12 cellular contexts compared by ENCODE assay signal in genomic region chr10:71933651-71934050, GRCh38. TPM values are rescaled to one million over a fixed set of nuclear protein-coding genes. Genes with fewer than 3 reads are reported as not detected.
A peak's percentile ranks its signal among the peaks of the same experiment; 100 is the strongest.
DNase-seq lines count a peak whose midpoint lies in the region; ATAC-seq and TF ChIP-seq lines count a peak whose summit lies in the region.
"Had no signal": no experiment of that assay in that cellular context is flagged by ENCODE, and none has a peak within 500 bp of the region (broad histone marks: within the 10 kb centered on the region; RNA-seq: fewer than 3 reads in every experiment).

No MANE protein-coding gene starts in this region.

- TF ChIP-seq EP300 in SK-N-SH (IDR thresholded peaks at IDR 0.05; ENCODE audit: borderline replicate concordance in 1 of 2, low read depth in 1 of 2, low read length in 1 of 2): no peak

- no peaks in the 10 kb centered on the region for H3K79me2 ChIP-seq in SK-N-SH (ENCODE audit: insufficient read depth)

- no peak overlapping the region for H2AFZ ChIP-seq in SK-N-SH (ENCODE audit: low read depth)

- no peaks in the 10 kb centered on the region for H3K27me3 ChIP-seq in SK-N-SH (ENCODE audit: insufficient read depth)

- CTCF ChIA-PET in SK-N-SH (lab: Yijun Ruan, JAX): interaction anchor here (0.6 to 1.4 kb wide), 2 partner anchors 37 to 111 kb away, joined by 3 to 9 read pairs; no protein-coding TSS in a partner anchor

- TF ChIP-seq RAD21 in SK-N-SH (IDR thresholded peaks at IDR 0.05; ENCODE audit: low read length): no peak

- no peak overlapping the region for H3K9ac ChIP-seq in SK-N-SH

- DNase-seq in activated CD4-positive, CD25-positive, alpha-beta regulatory T cell (lab: John Stamatoyannopoulos, UW): no peak
- peak; percentile 59 to 72 for DNase-seq in activated T-cell treated with anti-CD3 and anti-CD28 coated beads, Interleukin-2, amount 50 U/mL, for 48 hours
- DNase-seq in stimulated activated CD4-positive, alpha-beta T cell treated with anti-CD3 and anti-CD28 coated beads, Interleukin-1b, Interleukin-23, amount 100 ng/mL, for 24 hours (ENCODE audit: low read depth in 4 of 4, low spot score in 1 of 4): peak; percentile 21 to 51 (median 35)
- peak; percentile 65 for DNase-seq in stimulated activated naive CD4-positive, alpha-beta T cell treated with Interleukin-2 at 50 U/mL for 16 hours (lab: John Stamatoyannopoulos, UW)
- DNase-seq in OCI-M1 (lab: John Stamatoyannopoulos, UW) (no peak), SK-N-SH (no peak)
- DNase-seq: Calu3, left ventricle myocardium inferior, NCI-H526, WERI-Rb-1 had no signal

- 64% methylated on average over 1 of the region's 1 CpG for WGBS in SK-N-SH (ENCODE audit: low lambda C conversion rate)

- no peaks in the 10 kb centered on the region for H3K9me3 ChIP-seq in SK-N-SH

- ATAC-seq in activated CD4-positive, CD25-positive, alpha-beta regulatory T cell treated with anti-CD3 and anti-CD28 coated beads, Interleukin-2, amount 50 U/mL, for 24 hours: peak; percentile 93
- no peak for ATAC-seq in HG03045 (IDR thresholded peaks at IDR 0.05; ENCODE audit: unreplicated experiment)

- no peaks in the 10 kb centered on the region for H3K4me1 ChIP-seq in SK-N-SH (ENCODE audit: control insufficient read depth in 1 of 2, insufficient read depth in 2 of 2, low read depth in 1 of 2, low read length in 1 of 2)
- H3K4me1 ChIP-seq: left ventricle myocardium inferior had no signal

- no peaks in the 10 kb centered on the region for H3K36me3 ChIP-seq in SK-N-SH (replicated peaks in 1 of 2; ENCODE audit: control insufficient read depth in 1 of 2, insufficient read depth in 2 of 2, low read length in 1 of 2)
- H3K36me3 ChIP-seq: left ventricle myocardium inferior, WERI-Rb-1 had no signal

- H3K9me2 ChIP-seq in SK-N-SH: no peaks in the 10 kb centered on the region

- H4K20me1 ChIP-seq in SK-N-SH (ENCODE audit: insufficient read depth): no peaks in the 10 kb centered on the region

- TF ChIP-seq CTCF in SK-N-SH (IDR thresholded peaks at IDR 0.05): no peak

- H3K4me2 ChIP-seq in SK-N-SH: no peak overlapping the region

- no peak overlapping the region for H3K27ac ChIP-seq in SK-N-SH (ENCODE audit: low read depth in 2 of 2, low read length in 1 of 2)
- H3K27ac ChIP-seq: left ventricle myocardium inferior, WERI-Rb-1 had no signal

- no peaks in the 10 kb centered on the region for H3F3A ChIP-seq in SK-N-SH (replicated peaks; ENCODE audit: insufficient read depth)

- no peak overlapping the region for H3K4me3 ChIP-seq in SK-N-SH (ENCODE audit: low read depth in 2 of 2, low read length in 1 of 2)
- H3K4me3 ChIP-seq: left ventricle myocardium inferior had no signal

- POLR2A ChIA-PET in SK-N-SH (lab: Yijun Ruan, JAX): no interaction called here

TF ChIP-seq in SK-N-SH, 30 proteins besides CTCF, POLR2A, EP300 and RAD21:
- TF ChIP-seq CHD2 (IDR thresholded peaks at IDR 0.05; ENCODE audit: low read length, partially characterized antibody) (no peak), YY1 (IDR thresholded peaks at IDR 0.05; ENCODE audit: low read depth) (no peak), RXRA (IDR thresholded peaks at IDR 0.05; ENCODE audit: borderline replicate concordance, low read depth) (no peak), RCOR1 (IDR thresholded peaks at IDR 0.05; ENCODE audit: low read length) (no peak), GATA2 (CRISPR knock-in tag; IDR thresholded peaks at IDR 0.05) (no peak), FOXJ3 (CRISPR knock-in tag; IDR thresholded peaks at IDR 0.05) (no peak)

RNA-seq across cellular contexts. Expression of gene CHST3, which starts 30.5 kb away (rescaled TPM):
- 6.0 and 6.1 TPM in 2 replicates for polyA plus RNA-seq in SK-N-SH (2012; rRNA removed)
- polyA plus RNA-seq in SK-N-SH (2012; cell fraction: cytosol; rRNA removed): 4.1 and 5.6 TPM in 2 replicates
- polyA plus RNA-seq in SK-N-SH (2012; cell fraction: nucleus; rRNA removed): 5.7 and 6.8 TPM in 2 replicates

Comparison
In these comparisons a context has a peak if more than half of its experiments do, and no peak if none do; other contexts are left out.
1. DNase-seq: peak in activated T-cell treated with anti-CD3 and anti-CD28 coated beads, Interleukin-2, amount 50 U/mL, for 48 hours (2 of 2), stimulated activated CD4-positive, alpha-beta T cell treated with anti-CD3 and anti-CD28 coated beads, Interleukin-1b, Interleukin-23, amount 100 ng/mL, for 24 hours (4 of 4) and stimulated activated naive CD4-positive, alpha-beta T cell treated with Interleukin-2 at 50 U/mL for 16 hours (single experiment); none in activated CD4-positive, CD25-positive, alpha-beta regulatory T cell (0 of 4), OCI-M1 (single experiment) and SK-N-SH (single experiment).